Comparison of ENCODE assay signal across 14 cellular contexts in the genomic region with DNA sequence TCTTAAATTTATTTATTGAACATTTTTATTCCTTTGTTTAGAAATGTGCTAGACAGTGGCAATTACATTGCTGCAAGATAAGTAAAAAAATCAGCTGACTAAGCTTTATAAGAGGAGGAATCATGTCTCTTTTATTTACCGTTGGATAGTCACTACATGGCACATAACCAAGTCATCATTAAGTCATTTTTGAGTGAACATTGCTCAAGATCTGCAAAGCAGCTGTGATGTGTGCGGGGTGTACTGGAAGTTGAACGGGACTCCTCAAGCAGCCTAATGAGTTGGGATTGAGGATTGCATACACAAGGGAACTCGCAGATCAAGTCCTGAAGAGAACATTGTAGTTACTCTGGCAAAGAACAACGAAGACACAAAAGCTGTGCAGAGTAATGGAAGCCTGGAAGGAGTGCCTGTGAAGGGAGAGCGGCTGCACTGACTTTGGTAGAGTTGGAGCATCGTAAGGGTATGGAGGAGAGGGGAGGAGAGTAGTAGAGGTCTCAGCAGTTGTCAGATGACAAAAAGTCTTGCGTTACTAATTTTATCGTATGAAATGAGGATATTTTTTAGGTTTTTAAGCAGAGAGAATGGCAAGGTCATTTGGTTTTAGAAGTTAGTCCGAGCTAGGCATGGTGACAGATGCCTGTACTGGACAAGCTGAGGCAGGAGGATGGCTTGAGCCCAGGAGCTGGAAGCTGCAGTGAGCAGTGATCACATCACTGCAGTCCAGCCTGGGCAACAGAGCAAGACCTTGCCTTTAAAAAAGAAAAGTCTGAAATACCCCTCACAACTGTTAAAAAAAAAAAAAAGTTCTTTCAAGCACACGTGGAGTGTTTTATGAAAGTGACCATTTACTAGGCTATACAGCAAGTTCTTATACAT.
A peak's percentile ranks its signal among the peaks of the same experiment; 100 is the strongest.
DNase-seq lines count a peak whose midpoint lies in the region; ATAC-seq and TF ChIP-seq lines count a peak whose summit lies in the region.
"Had no signal": no experiment of that assay in that cellular context is flagged by ENCODE, and none has a peak within 500 bp of the region (broad histone marks: within the 10 kb centered on the region; RNA-seq: fewer than 3 reads in every experiment).

No MANE protein-coding gene starts in this region.

- DNase-seq in Right ventricle myocardium inferior (ENCODE audit: missing footprints) (no peak), cardiac septum (ENCODE audit: low spot score) (no peak), epithelial cell of esophagus (ENCODE audit: low read depth) (peak; percentile 89), aorta (no peak), posterior vena cava (ENCODE audit: low spot score) (no peak), H4 (ENCODE audit: low spot score) (no peak)
- DNase-seq: activated CD4-positive, alpha-beta T cell treated with anti-CD3 and anti-CD28 coated beads, Interleukin-2, amount 10 ng/mL, durations not matched to agents 7 days and 5 days; erythroblast; NCI-H2171; stimulated activated CD8-positive, alpha-beta memory T cell treated with anti-CD3 and anti-CD28 coated beads, Interleukin-4, amount 100 ng/mL, for 48 hours had no signal

- peaks cover 0 to 3% of the 10 kb centered on the region in 2 donors for H3K4me1 ChIP-seq in aorta (ENCODE audit: control insufficient read depth in 1 of 2, insufficient read depth in 2 of 2, low read length in 2 of 2)
- H3K4me1 ChIP-seq: breast epithelium had no signal

- no peak for TF ChIP-seq CTCF in epithelial cell of esophagus (IDR thresholded peaks at IDR 0.05; ENCODE audit: insufficient read depth, low read depth, low read length, missing control alignments)

- peak; percentile 93 for ATAC-seq in Right ventricle myocardium inferior
- ATAC-seq in aorta (ENCODE audit: low FRiP score): peak; percentile 57
- no peak for ATAC-seq in GM21576 (IDR thresholded peaks at IDR 0.05; ENCODE audit: unreplicated experiment)
- ATAC-seq: activated T-helper 17 cell treated with anti-CD3 and anti-CD28 coated beads, Interleukin-2, amount 50 U/mL, for 72 hours had no signal

- H3K27ac ChIP-seq in layer of hippocampus (ENCODE audit: low read depth, low read length) (peak overlapping the region; percentile 35), aorta (ENCODE audit: low read depth in 1 of 2, low read length in 2 of 2) (no peak overlapping the region)

- 80 to 86% methylated on average over 11 of the region's 11 CpGs for WGBS in aorta, 2 donors

- no peaks in the 10 kb centered on the region for H3K36me3 ChIP-seq in aorta (ENCODE audit: control insufficient read depth in 1 of 2, insufficient read depth in 2 of 2, low read length in 1 of 2)
- H3K36me3 ChIP-seq: breast epithelium had no signal

- H3K27me3 ChIP-seq in layer of hippocampus (ENCODE audit: control insufficient read depth, insufficient read depth, low read length) (no peaks in the 10 kb centered on the region), aorta (ENCODE audit: control insufficient read depth in 1 of 2, insufficient read depth in 2 of 2, low read length in 1 of 2) (no peaks in the 10 kb centered on the region)
- H3K27me3 ChIP-seq: breast epithelium had no signal

- intact Hi-C loops in Right ventricle myocardium inferior (cut with DNase I) (no loop called here), cardiac septum (cut with DNase I) (no loop called here), aorta (cut with DNase I) (no loop called here), posterior vena cava (cut with DNase I) (no loop called here)

- no peaks in the 10 kb centered on the region for H3K9me3 ChIP-seq in aorta (ENCODE audit: control insufficient read depth, low read length)
- H3K9me3 ChIP-seq: breast epithelium had no signal

- H3K4me3 ChIP-seq in epithelial cell of esophagus (ENCODE audit: low read length) (no peak overlapping the region), aorta (ENCODE audit: low read length in 2 of 2) (no peak overlapping the region)
- H3K4me3 ChIP-seq: breast epithelium had no signal
